18 cellular contexts compared by ENCODE assay signal in the genomic region with DNA sequence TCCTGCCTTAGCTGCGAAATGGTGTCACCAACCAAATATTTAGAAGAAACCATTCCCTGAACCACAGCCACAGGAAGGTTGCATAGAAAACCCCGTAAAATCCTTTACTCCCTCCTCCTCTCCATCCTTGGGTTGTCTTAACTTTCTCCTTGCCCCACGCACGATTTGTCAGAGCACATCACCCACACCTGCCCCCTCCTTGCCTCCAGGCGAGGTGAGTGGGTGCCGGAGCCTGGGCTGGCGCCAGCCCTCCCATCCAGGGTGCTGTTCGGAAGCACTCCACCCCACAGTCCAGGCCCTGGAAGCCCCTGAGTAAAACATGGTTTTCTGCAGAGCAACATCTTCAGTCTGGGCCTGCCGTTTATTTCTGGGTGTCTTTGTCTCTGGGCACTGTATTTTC. TPM values are rescaled to one million over a fixed set of nuclear protein-coding genes. Genes with fewer than 3 reads are reported as not detected.
"Had no signal": no experiment of that assay in that cellular context is flagged by ENCODE, and none has a peak within 500 bp of the region (broad histone marks: within the 10 kb centered on the region; RNA-seq: fewer than 3 reads in every experiment).

No MANE protein-coding gene starts in this region.

- H3K36me3 ChIP-seq: colonic mucosa, prostate gland had no signal

- H3K27me3 Mint-ChIP-seq: naive thymus-derived CD4-positive, alpha-beta T cell had no signal

- DNase-seq: colonic mucosa; dermis blood vessel endothelial cell; foreskin melanocyte; heart left ventricle; hippocampal formation; left colon; left ventricle myocardium superior; naive thymus-derived CD4-positive, alpha-beta T cell; nephron progenitor cell; retina; stimulated activated CD4-positive, alpha-beta T cell treated with anti-CD3 and anti-CD28 coated beads, Interleukin-2, amount 100 ng/mL, for 24 hours; stimulated activated naive CD4-positive, alpha-beta T cell treated with Interleukin-2 at 50 U/mL for 16 hours had no signal

- H3K9me3 ChIP-seq: colonic mucosa, heart left ventricle, prostate gland had no signal

- H3K9me3 Mint-ChIP-seq: naive thymus-derived CD4-positive, alpha-beta T cell; nephron progenitor cell had no signal

- ATAC-seq: heart left ventricle; left colon; left ventricle myocardium superior; naive thymus-derived CD4-positive, alpha-beta T cell; sciatic nerve had no signal

- H3K4me3 Mint-ChIP-seq: naive thymus-derived CD4-positive, alpha-beta T cell; nephron progenitor cell had no signal

- H3K4me3 ChIP-seq: colonic mucosa, heart left ventricle, lung, prostate gland had no signal

- H3K27ac ChIP-seq: colonic mucosa, heart left ventricle, parathyroid adenoma, prostate gland had no signal

- H3K4me1 ChIP-seq: colonic mucosa, parathyroid adenoma, prostate gland had no signal

RNA-seq across cellular contexts. Expression of a gene that starts 3.7 kb away (rescaled TPM):
- total RNA-seq: endothelial cell of umbilical vein, kidney epithelial cell, left ventricle myocardium superior had no signal
